Comparison of ENCODE assay signal across 8 cellular contexts in the genomic region with DNA sequence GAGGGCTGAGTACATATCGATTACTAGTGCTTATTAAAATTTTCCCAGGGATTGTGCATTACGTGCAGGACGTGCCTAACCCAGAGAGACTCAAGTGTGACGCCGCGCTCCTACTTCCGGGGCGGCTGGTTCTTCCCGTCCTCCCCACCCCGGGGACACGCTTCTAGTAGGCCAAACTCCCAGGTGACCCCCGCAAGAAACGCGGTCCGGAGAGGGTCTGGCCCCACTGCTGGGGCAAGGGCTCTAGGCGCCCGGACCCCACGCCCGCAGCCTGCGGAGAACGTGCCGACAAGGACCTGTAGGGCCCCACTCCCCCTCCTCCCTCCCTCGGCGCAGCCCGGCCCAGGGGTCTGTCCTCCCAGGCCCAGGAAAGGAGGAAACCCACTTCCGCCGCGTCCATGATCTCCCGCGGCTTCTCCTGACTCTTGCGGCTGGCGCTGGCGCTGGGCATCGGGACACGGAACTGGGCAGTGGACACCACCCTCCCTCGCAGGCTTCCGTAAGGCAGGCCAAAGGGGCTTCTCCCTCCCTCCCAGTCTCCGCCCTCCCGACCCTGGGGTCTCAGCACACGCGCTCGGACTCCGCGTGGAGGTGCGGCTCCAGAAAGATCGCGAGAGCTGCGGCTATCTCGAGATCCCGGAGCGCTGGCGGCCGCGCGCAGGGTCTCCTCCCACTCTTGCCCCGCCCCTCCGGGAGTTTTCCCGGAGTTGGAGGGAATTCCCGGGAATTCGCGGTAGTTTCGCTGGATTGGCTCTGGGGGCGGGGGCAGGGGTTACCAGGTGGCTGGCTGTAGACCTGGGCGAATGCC. TPM values are rescaled to one million over a fixed set of nuclear protein-coding genes. Genes with fewer than 3 reads are reported as not detected.
DNase-seq lines count a peak whose midpoint lies in the region; ATAC-seq, FAIRE-seq and TF ChIP-seq lines count a peak whose summit lies in the region.

A gene (minus strand): TSS at position 609 of the 808 bp plus-strand sequence. CDS start 158 bp downstream, at position 451.

- peak within 1 kb of the TSS; percentile 86 to 98 (median 89) for H3K4me3 ChIP-seq in keratinocyte (ENCODE audit: control insufficient read depth in 2 of 3, extremely low read depth in 1 of 3, insufficient read depth in 2 of 3, low read depth in 1 of 3, low read length in 3 of 3)

- H3K4me2 ChIP-seq in keratinocyte (ENCODE audit: control insufficient read depth, extremely low read depth, insufficient read depth, low read depth, low read length), result peak within 1 kb of the TSS; percentile 95

- FAIRE-seq in keratinocyte (lab: Jason Lieb, UNC), result no peak

- peak within 1 kb of the TSS; percentile 98 for H3K9ac ChIP-seq in keratinocyte (ENCODE audit: control insufficient read depth, extremely low read depth, insufficient read depth, low read length)

- H3K27me3 ChIP-seq in keratinocyte (ENCODE audit: control insufficient read depth, extremely low read depth, insufficient read depth, low read length), result no peaks in the 10 kb centered on the region

- H4K20me1 ChIP-seq in keratinocyte (ENCODE audit: control insufficient read depth, extremely low read depth, insufficient read depth, low read length), result no peaks in the 10 kb centered on the region

- H3K79me2 ChIP-seq in keratinocyte (ENCODE audit: control insufficient read depth, insufficient read depth, low read length), result peaks cover 32% of the 10 kb centered on the region

- peak within 1 kb of the TSS; percentile 97 for H3K27ac ChIP-seq in keratinocyte (ENCODE audit: control insufficient read depth, insufficient read depth, low read length)

- TF ChIP-seq CTCF in keratinocyte (optimal IDR thresholded peaks at IDR 0.05 in 1 of 3, IDR thresholded peaks at IDR 0.05 in 1 of 3, conservative IDR thresholded peaks at IDR 0.05 in 1 of 3; ENCODE audit: extremely low read depth in 1 of 3, insufficient read depth in 2 of 3, low read length in 3 of 3), result no peak

- peaks cover 0 to 13% of the 10 kb centered on the region in 2 experiments for H3K36me3 ChIP-seq in keratinocyte (ENCODE audit: control insufficient read depth in 2 of 2, extremely low read depth in 1 of 2, insufficient read depth in 2 of 2, low read length in 2 of 2)

- H3K4me1 ChIP-seq in keratinocyte (ENCODE audit: control insufficient read depth, extremely low read depth, insufficient read depth, low read length), result peaks cover 12% of the 10 kb centered on the region

- H3K9me1 ChIP-seq in keratinocyte (ENCODE audit: control insufficient read depth, extremely low read depth, insufficient read depth, low read length), result no peaks in the 10 kb centered on the region

- peak within 1 kb of the TSS; percentile 97 for H2AFZ ChIP-seq in keratinocyte (ENCODE audit: control insufficient read depth, low read length)

- dilution Hi-C loops in keratinocyte (cut with MboI; ENCODE audit: extremely low pct_ligation_motif_present, low sequenced_read_pairs), result no loop called here

- H3K9me3 ChIP-seq in keratinocyte (ENCODE audit: control insufficient read depth, low read depth, low read length), result no peaks in the 10 kb centered on the region

- TF ChIP-seq POLR2A in GM19099 (IDR thresholded peaks at IDR 0.05; ENCODE audit: extremely low read depth, insufficient read length, low read depth), result peak; percentile 76

- peak; percentile 61 for ATAC-seq in HG03378 (IDR thresholded peaks at IDR 0.05; ENCODE audit: unreplicated experiment)

- DNase-seq in Ammon's horn (ENCODE audit: low spot score), result peak; percentile 93
- peak; percentile 96 for DNase-seq in NCI-H446 treated with DMSO at 0.1 percent for 48 hours (lab: John Stamatoyannopoulos, UW)
- DNase-seq in activated CD4-positive, CD25-positive, alpha-beta regulatory T cell treated with anti-CD3 and anti-CD28 coated beads, Interleukin-2, amount 50 U/mL, for 72 hours, result peak; percentile 87
- DNase-seq in cerebellum (ENCODE audit: low spot score), result peak; percentile 89
- DNase-seq in keratinocyte (ENCODE audit: low read depth, low spot score), result peak; percentile 62
- peak; percentile 73 to 80 (median 79) for DNase-seq in stimulated activated CD4-positive, alpha-beta T cell treated with anti-CD3 and anti-CD28 coated beads, Interleukin-12 subunit alpha, Interleukin-12 subunit beta, amount 100 ng/mL, for 48 hours (ENCODE audit: low read depth in 2 of 3, low spot score in 1 of 3)

RNA-seq across cellular contexts. Expression of the gene that starts here (rescaled TPM):
- 57.9 TPM for total RNA-seq in cerebellum
- polyA plus RNA-seq in keratinocyte, result 78.3 to 129 TPM (median 80.3 TPM) in 3 replicates
- polyA plus RNA-seq in keratinocyte (2011; ENCODE audit: low read depth), result 189 TPM
- 52.4 and 94.1 TPM in 2 replicates for polyA plus RNA-seq in keratinocyte (2011; cell fraction: cytosol; rRNA removed)
- 53.9 and 79.3 TPM in 2 replicates for polyA plus RNA-seq in keratinocyte (2011; cell fraction: nucleus; rRNA removed)
- 51.5 and 55.4 TPM in 2 replicates for polyA plus RNA-seq in keratinocyte (2012; ENCODE audit: low replicate concordance)
- polyA minus RNA-seq in keratinocyte, result 21.0 to 88.2 TPM (median 42.4 TPM) in 3 replicates
- 48.7 TPM for polyA minus RNA-seq in keratinocyte (2011; cell fraction: cytosol; rRNA and poly(A)+ RNA removed)
- 18.3 and 33.9 TPM in 2 replicates for polyA minus RNA-seq in keratinocyte (2011; cell fraction: nucleus; rRNA and poly(A)+ RNA removed)

Comparison
In these comparisons a context has a peak if more than half of its experiments do, and no peak if none do; other contexts are left out.
1. Peak in every context shown above with its lines: DNase-seq, ATAC-seq, H3K4me3 ChIP-seq and H3K27ac ChIP-seq.